In the genomic region with DNA sequence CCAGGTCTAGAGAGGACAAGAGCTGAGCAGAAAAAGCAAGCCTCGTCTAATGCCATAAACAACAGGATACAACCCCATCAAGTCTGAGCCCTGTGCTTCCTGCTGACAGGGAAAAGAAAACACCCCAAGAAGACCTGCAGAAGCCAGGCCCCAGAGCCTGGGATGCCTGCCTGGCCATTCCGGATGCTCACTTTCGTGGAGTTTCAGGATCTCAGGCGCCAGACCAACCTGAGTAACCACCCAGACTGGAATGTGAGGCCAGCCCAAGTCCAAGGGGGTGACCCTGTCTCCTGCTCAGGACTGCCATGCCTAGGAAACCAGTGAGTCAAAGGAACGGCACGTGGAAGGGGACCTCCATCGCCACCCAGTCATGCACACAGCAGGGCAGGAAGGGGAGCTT, we compare ENCODE assay signal across 18 cellular contexts.
DNase-seq lines count a peak whose midpoint lies in the region; ATAC-seq and TF ChIP-seq lines count a peak whose summit lies in the region.
"Had no signal": no experiment of that assay in that cellular context is flagged by ENCODE, and none has a peak within 500 bp of the region (broad histone marks: within the 10 kb centered on the region; RNA-seq: fewer than 3 reads in every experiment).

No MANE protein-coding gene starts in this region.

- POLR2A ChIA-PET in activated naive CD8-positive, alpha-beta T cell treated with anti-CD3 and anti-CD28 coated beads, Interleukin-2, amount 10 ng/mL, durations not matched to agents 7 days and 5 days (lab: Charles Lee): no interaction called here

- peaks cover 50% of the 10 kb centered on the region for H3K36me3 Mint-ChIP-seq in activated naive CD8-positive, alpha-beta T cell treated with anti-CD3 and anti-CD28 coated beads, Interleukin-2, amount 10 ng/mL, durations not matched to agents 7 days and 5 days
- no peaks in the 10 kb centered on the region for H3K36me3 Mint-ChIP-seq in activated naive CD8-positive, alpha-beta T cell treated with anti-CD3 and anti-CD28 coated beads for 36 hours
- H3K36me3 Mint-ChIP-seq: CD4-positive, alpha-beta memory T cell had no signal

- no peaks in the 10 kb centered on the region for H3K27me3 ChIP-seq in spleen (replicated peaks in 1 of 7)
- H3K27me3 ChIP-seq: MG63 had no signal

- WGBS in spleen, 5 donors: 59 to 75% (median 72%) methylated on average over 7 of the region's 7 CpGs

- DNase-seq in activated naive CD8-positive, alpha-beta T cell treated with anti-CD3 and anti-CD28 coated beads, Interleukin-2, amount 10 ng/mL, durations not matched to agents 7 days and 5 days: no peak
- no peak for DNase-seq in activated naive CD8-positive, alpha-beta T cell treated with anti-CD3 and anti-CD28 coated beads for 36 hours
- peak; percentile 95 for DNase-seq in M059J (ENCODE audit: low read depth)
- DNase-seq in spleen: peak; percentile 56
- DNase-seq in stimulated activated CD8-positive, alpha-beta memory T cell treated with anti-CD3 and anti-CD28 coated beads, Interleukin-4, amount 100 ng/mL, for 48 hours: no peak
- no peak for DNase-seq in SW480 (ENCODE audit: low spot score)
- no peak for DNase-seq in kidney glomerular epithelial cell (lab: John Stamatoyannopoulos, UW)
- DNase-seq: Calu3; CD4-positive, alpha-beta memory T cell; DMS53; MG63; NCI-H1092 treated with DMSO at 0.1 percent for 48 hours; NCI-H510A treated with DMSO at 0.1 percent for 48 hours; Right ventricle myocardium superior had no signal

- intact Hi-C loops in spleen (cut with DNase I; ENCODE audit: low total_unique reads): no loop called here

- no peaks in the 10 kb centered on the region for H3K36me3 ChIP-seq in spleen
- H3K36me3 ChIP-seq: MG63 had no signal

- no peaks in the 10 kb centered on the region for H3K9me3 ChIP-seq in spleen
- H3K9me3 ChIP-seq: MG63 had no signal

- peaks cover 2% of the 10 kb centered on the region for H3K27me3 Mint-ChIP-seq in activated naive CD8-positive, alpha-beta T cell treated with anti-CD3 and anti-CD28 coated beads, Interleukin-2, amount 10 ng/mL, durations not matched to agents 7 days and 5 days
- no peaks in the 10 kb centered on the region for H3K27me3 Mint-ChIP-seq in activated naive CD8-positive, alpha-beta T cell treated with anti-CD3 and anti-CD28 coated beads for 36 hours
- H3K27me3 Mint-ChIP-seq: CD4-positive, alpha-beta memory T cell had no signal

- no peak for TF ChIP-seq CTCF in spleen (IDR thresholded peaks at IDR 0.05 in 8 of 11, conservative IDR thresholded peaks at IDR 0.05 in 3 of 11)

- H3K4me1 Mint-ChIP-seq in activated naive CD8-positive, alpha-beta T cell treated with anti-CD3 and anti-CD28 coated beads, Interleukin-2, amount 10 ng/mL, durations not matched to agents 7 days and 5 days: peaks cover 7% of the 10 kb centered on the region
- no peaks in the 10 kb centered on the region for H3K4me1 Mint-ChIP-seq in activated naive CD8-positive, alpha-beta T cell treated with anti-CD3 and anti-CD28 coated beads for 36 hours

- H3K9me3 Mint-ChIP-seq in activated naive CD8-positive, alpha-beta T cell treated with anti-CD3 and anti-CD28 coated beads, Interleukin-2, amount 10 ng/mL, durations not matched to agents 7 days and 5 days: no peaks in the 10 kb centered on the region
- H3K9me3 Mint-ChIP-seq in activated naive CD8-positive, alpha-beta T cell treated with anti-CD3 and anti-CD28 coated beads for 36 hours: peaks cover 1% of the 10 kb centered on the region

- peak overlapping the region; percentile 18 for H3K27ac Mint-ChIP-seq in activated naive CD8-positive, alpha-beta T cell treated with anti-CD3 and anti-CD28 coated beads, Interleukin-2, amount 10 ng/mL, durations not matched to agents 7 days and 5 days
- no peak overlapping the region for H3K27ac Mint-ChIP-seq in activated naive CD8-positive, alpha-beta T cell treated with anti-CD3 and anti-CD28 coated beads for 36 hours

- peaks cover 0 to 11% (median 0%) of the 10 kb centered on the region in 6 donors for H3K4me1 ChIP-seq in spleen

- H3K4me3 ChIP-seq in spleen: no peak overlapping the region
- H3K4me3 ChIP-seq: MG63, SK-N-MC had no signal

- H3K27ac ChIP-seq in spleen: no peak overlapping the region
- H3K27ac ChIP-seq: 22Rv1, SK-N-MC had no signal

- H3K4me3 Mint-ChIP-seq in activated naive CD8-positive, alpha-beta T cell treated with anti-CD3 and anti-CD28 coated beads, Interleukin-2, amount 10 ng/mL, durations not matched to agents 7 days and 5 days: no peak overlapping the region
- H3K4me3 Mint-ChIP-seq in activated naive CD8-positive, alpha-beta T cell treated with anti-CD3 and anti-CD28 coated beads for 36 hours: no peak overlapping the region
- H3K4me3 Mint-ChIP-seq: CD4-positive, alpha-beta memory T cell had no signal

- TF ChIP-seq POLR2A in spleen (IDR thresholded peaks at IDR 0.05): no peak

- no peak for ATAC-seq in activated naive CD8-positive, alpha-beta T cell treated with anti-CD3 and anti-CD28 coated beads, Interleukin-2, amount 10 ng/mL, durations not matched to agents 7 days and 5 days (ENCODE audit: low read depth)
- ATAC-seq in esophagus mucosa: peak; percentile 27
- ATAC-seq: HCT116 had no signal

Comparison
In these comparisons a context has a peak if more than half of its experiments do, and no peak if none do; other contexts are left out.
1. DNase-seq: peak in M059J (single experiment) and spleen (single experiment); none in activated naive CD8-positive, alpha-beta T cell treated with anti-CD3 and anti-CD28 coated beads, Interleukin-2, amount 10 ng/mL, durations not matched to agents 7 days and 5 days (single experiment), activated naive CD8-positive, alpha-beta T cell treated with anti-CD3 and anti-CD28 coated beads for 36 hours (single experiment), stimulated activated CD8-positive, alpha-beta memory T cell treated with anti-CD3 and anti-CD28 coated beads, Interleukin-4, amount 100 ng/mL, for 48 hours (single experiment), SW480 (single experiment) and kidney glomerular epithelial cell (single experiment).